ENCODE assay signal across 2 cellular contexts in the genomic region with DNA sequence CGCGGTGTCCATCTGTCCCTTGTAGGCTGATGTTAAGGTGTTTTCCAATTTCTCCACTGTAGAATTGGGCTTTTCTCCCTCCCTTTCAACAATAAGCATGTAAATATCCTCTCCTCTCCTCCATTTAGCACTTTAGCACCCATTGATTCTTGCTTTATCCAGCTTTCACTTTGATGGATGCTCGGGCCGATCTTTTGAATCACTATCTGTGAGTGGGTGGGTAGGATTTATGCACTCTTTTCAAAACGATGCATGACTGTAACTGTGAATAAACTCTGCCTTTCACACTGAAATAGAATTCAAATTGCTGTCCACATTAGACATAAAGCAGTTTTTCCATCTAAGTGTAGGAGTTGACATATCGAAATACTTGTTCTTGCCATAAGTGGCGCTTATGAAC.
TF ChIP-seq lines count a peak whose summit lies in the region.

No MANE protein-coding gene starts in this region.

TF ChIP-seq in HCT116, 20 proteins besides CTCF, POLR2A, EP300 and RAD21:
- 0 out of 2 replicates have a peak, but pooled peaks have one; percentile 28 for TF ChIP-seq SRF (IDR thresholded peaks at IDR 0.05; ENCODE audit: low read depth)
- no peak for TF ChIP-seq SP1 (IDR thresholded peaks at IDR 0.05; ENCODE audit: low read depth)
- TF ChIP-seq CBX3 (IDR thresholded peaks at IDR 0.05; ENCODE audit: low read depth): no peak
- 0 out of 2 replicates have a peak, but pooled peaks have one; percentile 5 for TF ChIP-seq FOSL1 (IDR thresholded peaks at IDR 0.05; ENCODE audit: low read depth)

TF ChIP-seq in K562, 482 proteins besides CTCF, POLR2A, EP300 and RAD21:
- TF ChIP-seq CBX8 (IDR thresholded peaks at IDR 0.05; ENCODE audit: borderline replicate concordance, extremely low read depth, low read depth, low read length, poor library complexity, severe bottlenecking): peak; percentile 35
- TF ChIP-seq TRIM28 (IDR thresholded peaks at IDR 0.05): no peak
